ENCODE assay signal across 14 cellular contexts in genomic region chrX:56789518-56790070, GRCh38.
"Had no signal": no experiment of that assay in that cellular context is flagged by ENCODE, and none has a peak within 500 bp of the region (broad histone marks: within the 10 kb centered on the region; RNA-seq: fewer than 3 reads in every experiment).

No MANE protein-coding gene starts in this region.

- H3K36me3 ChIP-seq: breast epithelium, vagina had no signal

- H3K79me2 ChIP-seq: parathyroid adenoma had no signal

- ATAC-seq: activated CD8-positive, alpha-beta T cell treated with anti-CD3 and anti-CD28 coated beads, Interleukin-2, amount 10 ng/mL, durations not matched to agents 7 days and 5 days; stimulated activated naive CD8-positive, alpha-beta T cell treated with anti-CD3 and anti-CD28 coated beads, Interleukin-15, Interleukin-2, amounts not matched to agents 100 U/mL and 50 U/mL, for 24 hours had no signal

- H3K9ac ChIP-seq: parathyroid adenoma had no signal

- H3K4me3 ChIP-seq: breast epithelium, vagina had no signal

- H3K4me3 Mint-ChIP-seq: activated B cell treated with CpG ODN at 0.5 μM for 24 hours; activated CD8-positive, alpha-beta T cell treated with anti-CD3 and anti-CD28 coated beads, Interleukin-2, amount 10 ng/mL, durations not matched to agents 7 days and 5 days had no signal

- H3K9me3 ChIP-seq: breast epithelium, vagina had no signal

- DNase-seq: activated B cell treated with CpG ODN at 0.5 μM for 24 hours; activated CD8-positive, alpha-beta T cell treated with anti-CD3 and anti-CD28 coated beads, Interleukin-2, amount 10 ng/mL, durations not matched to agents 7 days and 5 days; activated naive CD4-positive, alpha-beta T cell treated with anti-CD3 and anti-CD28 coated beads, Interleukin-2, amount 50 U/mL, for 16 hours; mesenchymal stem cell; stimulated activated CD4-positive, alpha-beta T cell treated with anti-CD3 and anti-CD28 coated beads, Interleukin-2, amount 100 ng/mL, for 24 hours; stimulated activated naive CD8-positive, alpha-beta T cell treated with anti-CD3 and anti-CD28 coated beads, Interleukin-15, Interleukin-2, amounts not matched to agents 100 U/mL and 50 U/mL, for 24 hours; T-helper 1 cell; T-helper 9 cell had no signal

- H3K4me1 ChIP-seq: breast epithelium, parathyroid adenoma, vagina had no signal

- H3K9me3 Mint-ChIP-seq: activated B cell treated with CpG ODN at 0.5 μM for 24 hours; activated T-helper 2 cell treated with anti-CD3 and anti-CD28 coated beads, Interferon-gamma antibody, Interleukin-2, Interleukin-4, amounts not matched to agents 10 μg/mL and 5 μg/mL and 100 μg/mL, durations not matched to agents 14 hours and 24 hours and 36 hours; naive thymus-derived CD8-positive, alpha-beta T cell had no signal

- H3K27ac ChIP-seq: breast epithelium, parathyroid adenoma, vagina had no signal

- H3K27me3 ChIP-seq: breast epithelium, dorsolateral prefrontal cortex, vagina had no signal

- H3K27ac Mint-ChIP-seq: activated B cell treated with CpG ODN at 0.5 μM for 24 hours; activated CD8-positive, alpha-beta T cell treated with anti-CD3 and anti-CD28 coated beads, Interleukin-2, amount 10 ng/mL, durations not matched to agents 7 days and 5 days had no signal

- H3K27me3 Mint-ChIP-seq: activated B cell treated with CpG ODN at 0.5 μM for 24 hours; naive thymus-derived CD8-positive, alpha-beta T cell had no signal
